Comparison of ENCODE assay signal across 8 cellular contexts in genomic region chr6:25041676-25042598, GRCh38.
DNase-seq lines count a peak whose midpoint lies in the region; ATAC-seq and TF ChIP-seq lines count a peak whose summit lies in the region.

No MANE protein-coding gene starts in this region.

- H3K27ac ChIP-seq in BLaER1 (peak overlapping the region; percentile 77), duodenal mucosa (ENCODE audit: low read depth, low read length) (peak overlapping the region; percentile 0), suprapubic skin (no peak overlapping the region)

- peak overlapping the region; percentile 80 for H3K4me2 ChIP-seq in BLaER1

- H3K4me1 ChIP-seq in BLaER1: peaks cover 63% of the 10 kb centered on the region
- H3K4me1 ChIP-seq in duodenal mucosa (ENCODE audit: control insufficient read depth in 1 of 2, insufficient read depth in 2 of 2, low read length in 2 of 2): no peaks in the 10 kb centered on the region
- H3K4me1 ChIP-seq in suprapubic skin: no peaks in the 10 kb centered on the region

- H3K4me3 ChIP-seq in BLaER1: peak overlapping the region; percentile 62
- H3K4me3 ChIP-seq in duodenal mucosa (ENCODE audit: low read depth in 1 of 2, low read length in 2 of 2): peak overlapping the region; percentile 32 to 56
- H3K4me3 ChIP-seq in suprapubic skin: peak overlapping the region; percentile 19

- TF ChIP-seq POLR2A in suprapubic skin (IDR thresholded peaks at IDR 0.05): no peak

- H4K20me1 ChIP-seq in BLaER1: no peaks in the 10 kb centered on the region

- H3K36me3 ChIP-seq in BLaER1 (no peaks in the 10 kb centered on the region), duodenal mucosa (ENCODE audit: control insufficient read depth in 1 of 2, insufficient read depth in 2 of 2, low read length in 2 of 2) (no peaks in the 10 kb centered on the region), suprapubic skin (no peaks in the 10 kb centered on the region)

- 71% methylated on average over 24 of the region's 24 CpGs for WGBS in suprapubic skin

- DNase-seq in T follicular helper cell (ENCODE audit: low read depth) (peak; percentile 57), suprapubic skin (ENCODE audit: low spot score in 2 of 2) (no peak), NCI-H1417 treated with DMSO at 0.1 percent for 48 hours (lab: John Stamatoyannopoulos, UW) (no peak), NCI-H1436 (lab: John Stamatoyannopoulos, UW) (no peak)

- H3K9me3 ChIP-seq in BLaER1: no peaks in the 10 kb centered on the region
- H3K9me3 ChIP-seq in duodenal mucosa (ENCODE audit: control insufficient read depth in 1 of 2, low read length in 2 of 2): no peaks in the 10 kb centered on the region
- H3K9me3 ChIP-seq in suprapubic skin: no peaks in the 10 kb centered on the region

- TF ChIP-seq EP300 in suprapubic skin (IDR thresholded peaks at IDR 0.05): no peak

- no peak for TF ChIP-seq CTCF in suprapubic skin (IDR thresholded peaks at IDR 0.05)

- H3K9ac ChIP-seq in BLaER1 (peak overlapping the region; percentile 67), duodenal mucosa (ENCODE audit: low read depth in 1 of 2, low read length in 2 of 2) (peak overlapping the region in 1 of 2 donors; percentile 19)

- peak; percentile 50 for ATAC-seq in GM21723 (IDR thresholded peaks at IDR 0.05; ENCODE audit: unreplicated experiment)
- no peak for ATAC-seq in GM21360 (IDR thresholded peaks at IDR 0.05; ENCODE audit: unreplicated experiment)

- H3K27me3 ChIP-seq in BLaER1 (no peaks in the 10 kb centered on the region), duodenal mucosa (ENCODE audit: control insufficient read depth in 1 of 2, insufficient read depth in 2 of 2, low read length in 2 of 2) (no peaks in the 10 kb centered on the region), suprapubic skin (no peaks in the 10 kb centered on the region)
